18 cellular contexts compared by ENCODE assay signal in the genomic region with DNA sequence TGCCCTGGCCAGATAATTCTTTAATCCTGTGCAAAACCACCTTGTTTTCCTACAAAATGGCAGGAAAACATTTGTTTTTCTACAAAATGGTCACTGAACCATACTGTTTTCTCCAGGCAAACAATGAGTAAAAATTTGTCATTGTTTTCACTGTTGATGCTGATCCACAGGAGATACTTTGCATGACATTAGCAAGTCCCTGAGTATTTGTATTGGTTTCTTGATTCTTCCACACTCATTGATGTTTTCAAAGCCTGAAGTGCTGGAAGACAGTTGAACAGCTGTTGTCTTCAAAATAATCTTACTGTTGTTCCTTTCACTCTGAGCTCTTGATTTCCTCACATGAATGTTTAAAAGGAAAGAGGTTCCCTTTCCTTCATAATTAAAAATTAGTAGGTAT.
"Had no signal": no experiment of that assay in that cellular context is flagged by ENCODE, and none has a peak within 500 bp of the region (broad histone marks: within the 10 kb centered on the region; RNA-seq: fewer than 3 reads in every experiment).

No MANE protein-coding gene starts in this region.

- ATAC-seq: Panc1, T-cell had no signal

- H3K9ac ChIP-seq: SK-N-SH had no signal

- H3K36me3 ChIP-seq: MG63 had no signal

- H3K4me3 Mint-ChIP-seq: T-cell had no signal

- H3K4me2 ChIP-seq: SK-N-SH had no signal

- DNase-seq: KBM-7, MG63, NCI-H1092, NCI-H1417, NCI-H146, NCI-H1694 treated with DMSO at 0.1 percent for 48 hours, NCI-H1930, NCI-H2107, NCI-H2227 treated with DMSO at 0.1 percent for 48 hours, NCI-H524 treated with DMSO at 0.1 percent for 48 hours, NCI-H69, NCI-H774, SHP77, SK-N-SH, SW 1271, T-cell had no signal

- H3K27me3 ChIP-seq: MG63 had no signal

- H3K27ac ChIP-seq: RWPE1 had no signal

- H3K9me2 ChIP-seq: SK-N-SH had no signal

- H3K9me3 ChIP-seq: MG63, SK-N-SH had no signal

- H3K27ac Mint-ChIP-seq: T-cell had no signal

- H3K4me3 ChIP-seq: MG63 had no signal

- H3K4me1 Mint-ChIP-seq: T-cell had no signal
